Comparison of ENCODE assay signal across 11 cellular contexts in genomic region chr18:76980663-76981387, GRCh38.
A peak's percentile ranks its signal among the peaks of the same experiment; 100 is the strongest.
DNase-seq lines count a peak whose midpoint lies in the region; ATAC-seq and TF ChIP-seq lines count a peak whose summit lies in the region.
"Had no signal": no experiment of that assay in that cellular context is flagged by ENCODE, and none has a peak within 500 bp of the region (broad histone marks: within the 10 kb centered on the region; RNA-seq: fewer than 3 reads in every experiment).

No MANE protein-coding gene starts in this region.

- H3K9me3 Mint-ChIP-seq in MCF 10A (ENCODE audit: unreplicated experiment) = no peaks in the 10 kb centered on the region

- TF ChIP-seq CTCF in GM06990 (IDR thresholded peaks at IDR 0.05; ENCODE audit: insufficient read depth, low read length, poor library complexity, severe bottlenecking) (no peak), colonic mucosa (IDR thresholded peaks at IDR 0.05) (no peak), MCF 10A (IDR thresholded peaks at IDR 0.05; ENCODE audit: unreplicated experiment) (no peak)

- H2AFZ ChIP-seq in GM23248 = no peak overlapping the region

- DNase-seq in GM06990 (ENCODE audit: extremely low read depth, insufficient read length) = no peak
- peak; percentile 18 for DNase-seq in colonic mucosa
- DNase-seq in NCI-H128 (lab: John Stamatoyannopoulos, UW; ENCODE audit: unreplicated experiment) = no peak
- DNase-seq in MCF 10A (ENCODE audit: unreplicated experiment) = no peak
- no peak for DNase-seq in GM23248
- no peak for DNase-seq in erythroblast (lab: John Stamatoyannopoulos, UW)
- DNase-seq: left ventricle myocardium inferior had no signal

- no peaks in the 10 kb centered on the region for H4K20me1 ChIP-seq in GM23248 (ENCODE audit: insufficient read depth)

- peak overlapping the region; percentile 36 for H3K4me3 ChIP-seq in GM06990 (replicated peaks; ENCODE audit: low read depth, low read length)
- no peak overlapping the region for H3K4me3 ChIP-seq in colonic mucosa
- H3K4me3 ChIP-seq in GM23248 = no peak overlapping the region
- H3K4me3 ChIP-seq: adrenal gland, left ventricle myocardium inferior had no signal

- no peaks in the 10 kb centered on the region for H3K27me3 Mint-ChIP-seq in MCF 10A (ENCODE audit: insufficient read depth, unreplicated experiment)

- no peak overlapping the region for H3K27ac Mint-ChIP-seq in MCF 10A (ENCODE audit: low read depth, unreplicated experiment)

- CTCF ChIA-PET in MCF 10A (lab: Yijun Ruan, JAX) = interaction anchor here (0.6 to 8.9 kb wide), 4 partner anchors 178 to 728 kb away, joined by 3 to 148 read pairs (median 4); no protein-coding TSS in a partner anchor

- H3K4me1 Mint-ChIP-seq in MCF 10A (ENCODE audit: insufficient read depth, unreplicated experiment) = peaks cover 5% of the 10 kb centered on the region

- WGBS in GM23248 (ENCODE audit: low coverage in 1 of 2, low lambda C conversion rate in 2 of 2, missing lambda C conversion rate in 2 of 2), 2 experiments = 77 to 80% methylated on average over 23 of the region's 23 CpGs

- H3K79me2 ChIP-seq in GM23248 (ENCODE audit: insufficient read depth) = no peaks in the 10 kb centered on the region

- intact Hi-C loops in colonic mucosa (cut with DNase I) (loop anchor here (5.0 kb wide), 1 partner anchor 179 kb away; no protein-coding TSS in a partner anchor), MCF 10A (cut with micrococcal nuclease) (loop anchor here (5.0 kb wide), 2 partner anchors 231 to 721 kb away; no protein-coding TSS in a partner anchor)

- H3K4me3 Mint-ChIP-seq in MCF 10A (ENCODE audit: unreplicated experiment) = no peak overlapping the region

- peaks cover 3% of the 10 kb centered on the region for H3K4me1 ChIP-seq in colonic mucosa
- no peaks in the 10 kb centered on the region for H3K4me1 ChIP-seq in GM23248 (ENCODE audit: insufficient read depth)

- peak overlapping the region; percentile 69 for H3K27ac ChIP-seq in colonic mucosa
- H3K27ac ChIP-seq in GM23248 = no peak overlapping the region
- H3K27ac ChIP-seq: adrenal gland, left ventricle myocardium inferior had no signal

- POLR2A ChIA-PET in MCF 10A (lab: Yijun Ruan, JAX) = interaction anchor here (0.7 kb wide), 1 partner anchor 188 kb away, joined by 3 read pairs; no protein-coding TSS in a partner anchor

- no peak overlapping the region for H3K4me2 ChIP-seq in GM23248 (ENCODE audit: unreplicated experiment)

- in situ Hi-C loops in GM23248 (cut with MboI) = loop anchor here (25.0 kb wide), 1 partner anchor 681 kb away; no protein-coding TSS in a partner anchor

- H3K9ac ChIP-seq in colonic mucosa (ENCODE audit: low read depth in 2 of 2, low read length in 2 of 2) = no peak overlapping the region
- no peak overlapping the region for H3K9ac ChIP-seq in GM23248

- H3K27me3 ChIP-seq in GM06990 (replicated peaks; ENCODE audit: control insufficient read depth, insufficient read depth, low read length) = no peaks in the 10 kb centered on the region
- no peaks in the 10 kb centered on the region for H3K27me3 ChIP-seq in colonic mucosa
- H3K27me3 ChIP-seq in GM23248 (replicated peaks; ENCODE audit: insufficient read depth) = no peaks in the 10 kb centered on the region
- H3K27me3 ChIP-seq: adrenal gland had no signal

- TF ChIP-seq POLR2A in erythroblast (IDR thresholded peaks at IDR 0.05; ENCODE audit: low read length) = no peak

- ATAC-seq in GM21381 (IDR thresholded peaks at IDR 0.05; ENCODE audit: unreplicated experiment) (peak; percentile 23), HG03103 (IDR thresholded peaks at IDR 0.05; ENCODE audit: low read depth, unreplicated experiment) (peak; percentile 21)
- ATAC-seq: esophagus mucosa had no signal

- H3K9me3 ChIP-seq in colonic mucosa (no peaks in the 10 kb centered on the region), GM23248 (ENCODE audit: low read depth) (no peaks in the 10 kb centered on the region)
- H3K9me3 ChIP-seq: adrenal gland, left ventricle myocardium inferior had no signal

- H3F3A ChIP-seq in GM23248 (ENCODE audit: insufficient read depth) = peaks cover 4% of the 10 kb centered on the region; the same call in 1 of the 2 replicates

- H3K36me3 Mint-ChIP-seq in MCF 10A (ENCODE audit: insufficient read depth, unreplicated experiment) = no peaks in the 10 kb centered on the region

- H3K9me2 ChIP-seq in GM23248 (ENCODE audit: insufficient read depth) = no peaks in the 10 kb centered on the region

- H3K36me3 ChIP-seq in GM06990 (ENCODE audit: control insufficient read depth, insufficient read depth, low read length) = no peaks in the 10 kb centered on the region; the same call in 1 of the 2 replicates
- no peaks in the 10 kb centered on the region for H3K36me3 ChIP-seq in colonic mucosa
- H3K36me3 ChIP-seq in GM23248 (ENCODE audit: low read depth) = no peaks in the 10 kb centered on the region
- H3K36me3 ChIP-seq: adrenal gland had no signal

- BruUV-seq in MCF 10A (replicated peaks; lab: Mats Ljungman, UMichigan) = no TSS peak
